In genomic region chr2:127452423-127452822, GRCh38 we compare ENCODE assay signal across 1 cellular context.
A peak's percentile ranks its signal among the peaks of the same experiment; 100 is the strongest.
TF ChIP-seq lines count a peak whose summit lies in the region.
"Not testable (repeated sequence)": the region's sequence is repeated elsewhere in the genome, so short reads cannot be mapped to it uniquely, and the experiment has no call there.

No MANE protein-coding gene starts in this region.

TF ChIP-seq in HepG2, 621 proteins besides CTCF, POLR2A, EP300 and RAD21 (continued from another document):
- TF ChIP-seq ARID4A (CRISPR knock-in tag; IDR thresholded peaks at IDR 0.05; ENCODE audit: borderline replicate concordance) = 0 out of 2 replicates have a peak, but pooled peaks have one; percentile 4
- TF ChIP-seq SMAD1 (CRISPR knock-in tag; IDR thresholded peaks at IDR 0.05; ENCODE audit: borderline replicate concordance, low read depth) = 0 out of 2 replicates have a peak, but pooled peaks have one; percentile 60
- TF ChIP-seq HNF1A (IDR thresholded peaks at IDR 0.05; ENCODE audit: low read depth) = not testable (repeated sequence)
- TF ChIP-seq HNF1A (CRISPR knock-in tag; IDR thresholded peaks at IDR 0.05; ENCODE audit: borderline replicate concordance) = 0 out of 2 replicates have a peak, but pooled peaks have one; percentile 33
